Comparison of ENCODE assay signal across 1 cellular context in genomic region chr10:84026821-84027257, GRCh38.
TF ChIP-seq lines count a peak whose summit lies in the region.

No MANE protein-coding gene starts in this region.

TF ChIP-seq in SK-N-SH treated with all-trans-retinoic acid at 6 μM for 48 hours, 23 proteins besides CTCF, POLR2A, EP300 and RAD21 (continued from another document):
- TF ChIP-seq TSHZ2 (CRISPR knock-in tag; IDR thresholded peaks at IDR 0.05): no peak
